Comparison of ENCODE assay signal across 1 cellular context in genomic region chr11:13276454-13276851, GRCh38.
TF ChIP-seq lines count a peak whose summit lies in the region.

No MANE protein-coding gene starts in this region.

TF ChIP-seq in IMR-90, 13 proteins besides CTCF, POLR2A, EP300 and RAD21 (continued from another document):
- TF ChIP-seq, protein P1, sequence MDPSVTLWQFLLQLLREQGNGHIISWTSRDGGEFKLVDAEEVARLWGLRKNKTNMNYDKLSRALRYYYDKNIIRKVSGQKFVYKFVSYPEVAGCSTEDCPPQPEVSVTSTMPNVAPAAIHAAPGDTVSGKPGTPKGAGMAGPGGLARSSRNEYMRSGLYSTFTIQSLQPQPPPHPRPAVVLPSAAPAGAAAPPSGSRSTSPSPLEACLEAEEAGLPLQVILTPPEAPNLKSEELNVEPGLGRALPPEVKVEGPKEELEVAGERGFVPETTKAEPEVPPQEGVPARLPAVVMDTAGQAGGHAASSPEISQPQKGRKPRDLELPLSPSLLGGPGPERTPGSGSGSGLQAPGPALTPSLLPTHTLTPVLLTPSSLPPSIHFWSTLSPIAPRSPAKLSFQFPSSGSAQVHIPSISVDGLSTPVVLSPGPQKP (IDR thresholded peaks at IDR 0.05; ENCODE audit: borderline replicate concordance, low read depth, low read length): no peak
- TF ChIP-seq MAFK (IDR thresholded peaks at IDR 0.05; ENCODE audit: low read depth, low read length): no peak
- TF ChIP-seq NFE2L2 (IDR thresholded peaks at IDR 0.05; ENCODE audit: low read depth, low read length): no peak
- TF ChIP-seq SMC3 (IDR thresholded peaks at IDR 0.05; ENCODE audit: low read depth, low read length): no peak
- no peak for TF ChIP-seq RCOR1 (IDR thresholded peaks at IDR 0.05; ENCODE audit: insufficient replicate concordance, low read length)
- no peak for TF ChIP-seq CHD1 (IDR thresholded peaks at IDR 0.05; ENCODE audit: low read depth, low read length)
- TF ChIP-seq BHLHE40 (IDR thresholded peaks at IDR 0.05; ENCODE audit: low read depth, low read length): no peak
- TF ChIP-seq RFX5 (IDR thresholded peaks at IDR 0.05; ENCODE audit: low read depth, low read length): no peak
TF ChIP-seq in IMR-90: peak in this region for 0.
